In genomic region chr4:1091561-1091995, GRCh38 we compare ENCODE assay signal across 18 cellular contexts. TPM values are rescaled to one million over a fixed set of nuclear protein-coding genes. Genes with fewer than 3 reads are reported as not detected.
DNase-seq lines count a peak whose midpoint lies in the region; ATAC-seq, FAIRE-seq and TF ChIP-seq lines count a peak whose summit lies in the region.
"Had no signal": no experiment of that assay in that cellular context is flagged by ENCODE, and none has a peak within 500 bp of the region (broad histone marks: within the 10 kb centered on the region; RNA-seq: fewer than 3 reads in every experiment).

No MANE protein-coding gene starts in this region.

- peak overlapping the region; percentile 69 for H3K27ac Mint-ChIP-seq in progenitor cell of endocrine pancreas
- H3K27ac Mint-ChIP-seq: CD4-positive, CD25-positive, alpha-beta regulatory T cell; GM23338 had no signal

- intact Hi-C loops in HepG2 (cut with micrococcal nuclease; ENCODE audit: unreplicated experiment) (no loop called here), sciatic nerve (cut with DNase I) (no loop called here)

- H3K36me3 ChIP-seq in HepG2 (replicated peaks in 1 of 2; ENCODE audit: control insufficient read depth in 1 of 2, insufficient read depth in 2 of 2, low read length in 2 of 2) = no peaks in the 10 kb centered on the region
- H3K36me3 ChIP-seq: BLaER1 had no signal

- H3K9me3 Mint-ChIP-seq in progenitor cell of endocrine pancreas (ENCODE audit: low read depth) = peaks cover 11% of the 10 kb centered on the region

- ATAC-seq in HepG2 = peak; percentile 35
- no peak for ATAC-seq in sciatic nerve
- ATAC-seq in GM21528 (IDR thresholded peaks at IDR 0.05; ENCODE audit: low FRiP score, unreplicated experiment) = no peak
- ATAC-seq: GM12878 had no signal

- no peaks in the 10 kb centered on the region for H4K20me1 ChIP-seq in HepG2 (ENCODE audit: insufficient read depth, low read length)
- H4K20me1 ChIP-seq: BLaER1 had no signal

- TF ChIP-seq EP300 in HepG2 (IDR thresholded peaks at IDR 0.05; ENCODE audit: low read depth in 2 of 2, low read length in 2 of 2) = no peak
- TF ChIP-seq EP300 in HepG2 (CRISPR knock-in tag; IDR thresholded peaks at IDR 0.05; ENCODE audit: borderline replicate concordance) = no peak

- H3K36me3 Mint-ChIP-seq in progenitor cell of endocrine pancreas (ENCODE audit: insufficient read depth) = peaks cover 4% of the 10 kb centered on the region
- H3K36me3 Mint-ChIP-seq: CD4-positive, CD25-positive, alpha-beta regulatory T cell had no signal

- WGBS in HepG2 (ENCODE audit: low lambda C conversion rate) = 33% methylated on average over 5 of the region's 10 CpGs

- no TSS peak for BruUV-seq in HepG2 (replicated peaks; lab: Mats Ljungman, UMichigan)

- no peaks in the 10 kb centered on the region for H3K4me1 ChIP-seq in HepG2 (ENCODE audit: insufficient read depth, low read length)

- H3K4me3 Mint-ChIP-seq in progenitor cell of endocrine pancreas (ENCODE audit: low read depth) = no peak overlapping the region
- H3K4me3 Mint-ChIP-seq: CD4-positive, CD25-positive, alpha-beta regulatory T cell; GM23338 had no signal

- in situ Hi-C loops in HepG2 (cut with HindIII; ENCODE audit: extremely low pct_ligation_motif_present, low pct_unique_long_range_greater_than_20kb) = no loop called here

- H3K79me2 ChIP-seq in HepG2 (ENCODE audit: insufficient read depth, low read length) = no peaks in the 10 kb centered on the region

- no peak for TF ChIP-seq CTCF in HepG2 (CRISPR knock-in tag; IDR thresholded peaks at IDR 0.05)
- TF ChIP-seq CTCF in progenitor cell of endocrine pancreas (IDR thresholded peaks at IDR 0.05; ENCODE audit: unreplicated experiment) = no peak

- no peak overlapping the region for H3K4me3 ChIP-seq in HepG2 (replicated peaks in 1 of 3; ENCODE audit: insufficient read depth in 1 of 3, low read depth in 2 of 3, low read length in 3 of 3)
- H3K4me3 ChIP-seq: BLaER1, GM12878, GM23338 had no signal

- no peak overlapping the region for H2AFZ ChIP-seq in HepG2 (ENCODE audit: low read length)
- H2AFZ ChIP-seq: GM23338 had no signal

- no peak overlapping the region for H3K4me2 ChIP-seq in HepG2 (ENCODE audit: low read depth, low read length)
- H3K4me2 ChIP-seq: BLaER1, GM23338 had no signal

- TF ChIP-seq RAD21 in HepG2 (CRISPR knock-in tag; IDR thresholded peaks at IDR 0.05) = no peak

- peaks cover 8% of the 10 kb centered on the region for H3K4me1 Mint-ChIP-seq in progenitor cell of endocrine pancreas (ENCODE audit: low read depth)
- H3K4me1 Mint-ChIP-seq: CD4-positive, CD25-positive, alpha-beta regulatory T cell had no signal

- no peak for FAIRE-seq in HepG2 (lab: Jason Lieb, UNC)
- FAIRE-seq: GM12878, GM18507 had no signal

- no peak overlapping the region for H3K9ac ChIP-seq in HepG2 (ENCODE audit: insufficient read depth, low read depth, low read length)
- H3K9ac ChIP-seq: BLaER1 had no signal

- H3K27me3 Mint-ChIP-seq in progenitor cell of endocrine pancreas = no peaks in the 10 kb centered on the region
- H3K27me3 Mint-ChIP-seq: CD4-positive, CD25-positive, alpha-beta regulatory T cell had no signal

- TF ChIP-seq POLR2A in HepG2 (IDR thresholded peaks at IDR 0.05; ENCODE audit: insufficient read depth in 1 of 2, low read depth in 2 of 2, low read length in 2 of 2) = no peak

- H3K27me3 ChIP-seq in HepG2 (ENCODE audit: control insufficient read depth in 1 of 2, insufficient read depth in 2 of 2, low read length in 2 of 2) = peaks cover 7 to 27% of the 10 kb centered on the region in 2 experiments; a peak in 4 of 5 replicates
- H3K27me3 ChIP-seq: BLaER1 had no signal

- peaks cover 13% of the 10 kb centered on the region; the same call in 1 of the 2 replicates for H3K9me3 ChIP-seq in HepG2 (ENCODE audit: low read length)

- DNase-seq in activated CD8-positive, alpha-beta memory T cell treated with anti-CD3 and anti-CD28 coated beads, Interleukin-2, amount 50 U/mL, for 48 hours = peak; percentile 34
- no peak for DNase-seq in activated CD8-positive, alpha-beta memory T cell treated with anti-CD3 and anti-CD28 coated beads, Interleukin-2, amount 50 U/mL, for 4 hours
- no peak for DNase-seq in HepG2 (ENCODE audit: low spot score)
- DNase-seq in progenitor cell of endocrine pancreas (ENCODE audit: low spot score, unreplicated experiment) = no peak
- DNase-seq in sciatic nerve (ENCODE audit: low spot score) = no peak
- no peak for DNase-seq in HPDE6-E6E7 (ENCODE audit: extremely low spot score)
- DNase-seq: 8988T; AML-193; CD4-positive, CD25-positive, alpha-beta regulatory T cell; DMS 273 treated with DMSO at 0.1 percent for 48 hours; DMS79 had no signal

- no peak overlapping the region for H3K27ac ChIP-seq in HepG2 (ENCODE audit: extremely low read length, insufficient read depth, low read length)
- H3K27ac ChIP-seq: BLaER1 had no signal

- POLR2A ChIA-PET in HepG2 (lab: Yijun Ruan, JAX) = no interaction called here

- CTCF ChIA-PET in HepG2 (lab: Yijun Ruan, JAX; ENCODE audit: low intra/inter-chr PET ratio, low total read pairs) = no interaction called here

TF ChIP-seq in HepG2, 621 proteins besides CTCF, POLR2A, EP300 and RAD21 (continues in another document):
- TF ChIP-seq ZNF430 (CRISPR knock-in tag; IDR thresholded peaks at IDR 0.05) (no peak), ZNF788 (CRISPR knock-in tag; IDR thresholded peaks at IDR 0.05; ENCODE audit: borderline replicate concordance) (no peak), ZNF589 (CRISPR knock-in tag; conservative IDR thresholded peaks at IDR 0.05) (no peak), HIVEP1 (CRISPR knock-in tag; IDR thresholded peaks at IDR 0.05) (no peak), SP4 (CRISPR knock-in tag; IDR thresholded peaks at IDR 0.05) (no peak), NRL (CRISPR knock-in tag; IDR thresholded peaks at IDR 0.05; ENCODE audit: borderline replicate concordance) (no peak), PATZ1 (CRISPR knock-in tag; IDR thresholded peaks at IDR 0.05) (no peak), IRF9 (CRISPR knock-in tag; IDR thresholded peaks at IDR 0.05; ENCODE audit: borderline replicate concordance) (no peak), SOX5 (CRISPR knock-in tag; IDR thresholded peaks at IDR 0.05; ENCODE audit: borderline replicate concordance) (no peak), ATF3 (CRISPR knock-in tag; IDR thresholded peaks at IDR 0.05) (no peak), LBX2 (CRISPR knock-in tag; IDR thresholded peaks at IDR 0.05; ENCODE audit: borderline replicate concordance) (no peak)

RNA-seq across cellular contexts. Expression of gene RNF212, which starts 21.8 kb away (rescaled TPM):
- total RNA-seq in HepG2 (2016; rRNA removed; fragmentation: Illumina TruSeq; extraction: Trizol) (not detected in 2 replicates), progenitor cell of endocrine pancreas (11.2 and 11.6 TPM in 2 replicates), sciatic nerve (17.9 TPM)
- total RNA-seq in HepG2 (2016; cell fraction: cytosol; rRNA removed; fragmentation: Illumina TruSeq; extraction: Trizol; ENCODE audit: low read depth) = not detected in 2 replicates
- not detected in 2 replicates for total RNA-seq in HepG2 (2016; cell fraction: insoluble cytoplasmic fraction; rRNA removed; fragmentation: Illumina TruSeq; extraction: Trizol)
- total RNA-seq in HepG2 (2016; cell fraction: membrane; rRNA removed; fragmentation: Illumina TruSeq; extraction: Trizol) = not detected in 2 replicates
- not detected in 2 replicates for total RNA-seq in HepG2 (2016; cell fraction: nucleus; rRNA removed; fragmentation: Illumina TruSeq; extraction: Trizol)
- polyA plus RNA-seq in HepG2 (2011; rRNA removed) = not detected in 2 replicates
- not detected in 2 replicates for polyA plus RNA-seq in HepG2 (2011; cell fraction: cytosol; rRNA removed)
- not detected in 2 replicates for polyA plus RNA-seq in HepG2 (2011; cell fraction: nucleus; rRNA removed)
- not detected in 2 replicates for polyA plus RNA-seq in HepG2 (2012)
- not detected in 2 replicates for polyA plus RNA-seq in HepG2 (2016; cell fraction: cytosol; fragmentation: Illumina TruSeq; extraction: Trizol; ENCODE audit: low read depth)
- polyA plus RNA-seq in HepG2 (2016; cell fraction: insoluble cytoplasmic fraction; fragmentation: Illumina TruSeq; extraction: Trizol; ENCODE audit: low read depth) = not detected in 2 replicates
- polyA plus RNA-seq in HepG2 (2016; cell fraction: membrane; fragmentation: Illumina TruSeq; extraction: Trizol; ENCODE audit: low read depth) = not detected in 2 replicates
- polyA plus RNA-seq in HepG2 (2016; cell fraction: nucleus; fragmentation: Illumina TruSeq; extraction: Trizol; ENCODE audit: insufficient read depth, low read depth) = not detected in 2 replicates
- 8.3 TPM in 1 of 2 replicates, not detected in the other for polyA minus RNA-seq in HepG2 (2011; rRNA and poly(A)+ RNA removed; ENCODE audit: low replicate concordance)
- polyA minus RNA-seq in HepG2 (2011; cell fraction: cytosol; rRNA and poly(A)+ RNA removed) = 0.59 TPM in 1 of 2 replicates, not detected in the other
- not detected in 2 replicates for polyA minus RNA-seq in HepG2 (2011; cell fraction: nucleus; rRNA and poly(A)+ RNA removed)
- total RNA-seq: G401, GM12878, HT1080 had no signal
- polyA plus RNA-seq: GM12878 had no signal

Comparison
In these comparisons a context has a peak if more than half of its experiments do, and no peak if none do; other contexts are left out.
1. RNA of gene RNF212, which starts 21.8 kb away (total RNA-seq): 17.9 TPM in sciatic nerve (single experiment) and 11.2 to 11.6 TPM in progenitor cell of endocrine pancreas; not detected in HepG2; every median in the first group is over 10 times any median in the second.